19 cellular contexts compared by ENCODE assay signal in genomic region chr10:52650873-52651272, GRCh38.
DNase-seq lines count a peak whose midpoint lies in the region; ATAC-seq and TF ChIP-seq lines count a peak whose summit lies in the region.
"Had no signal": no experiment of that assay in that cellular context is flagged by ENCODE, and none has a peak within 500 bp of the region (broad histone marks: within the 10 kb centered on the region; RNA-seq: fewer than 3 reads in every experiment).

No MANE protein-coding gene starts in this region.

- H3K27me3 ChIP-seq in GM23338 (ENCODE audit: insufficient read depth): no peaks in the 10 kb centered on the region
- H3K27me3 ChIP-seq in Panc1 (ENCODE audit: control insufficient read depth, insufficient read depth, low read length): no peaks in the 10 kb centered on the region
- H3K27me3 ChIP-seq in mesendoderm (ENCODE audit: insufficient read depth, low read length, poor library complexity): no peaks in the 10 kb centered on the region
- H3K27me3 ChIP-seq in A673 (replicated peaks; ENCODE audit: insufficient read depth, low read depth, low read length, poor library complexity): no peaks in the 10 kb centered on the region

- no peak overlapping the region for H3K56ac ChIP-seq in mesendoderm (ENCODE audit: low read length)

- peak overlapping the region; percentile 84 for H2AFZ ChIP-seq in GM23338
- H2AFZ ChIP-seq: GM23248 had no signal

- no peak overlapping the region for H3K4ac ChIP-seq in mesendoderm (ENCODE audit: low read depth, low read length)

- CTCF ChIA-PET in Panc1 (lab: Charles Lee) (no interaction called here), A673 (lab: Charles Lee) (no interaction called here)

- BruUV-seq in Panc1 (replicated peaks; lab: Mats Ljungman, UMichigan) (no TSS peak), A673 (replicated peaks; lab: Mats Ljungman, UMichigan) (no TSS peak)

- H3K4me2 ChIP-seq in GM23338 (no peak overlapping the region), mesendoderm (ENCODE audit: low read length) (no peak overlapping the region)
- H3K4me2 ChIP-seq: KMS-11 had no signal

- WGBS in mesendoderm (ENCODE audit: extremely low coverage, insufficient coverage, low lambda C conversion rate): no CpG with 5 or more reads among the region's 4 CpGs

- no peaks in the 10 kb centered on the region for H4K20me1 ChIP-seq in GM23338 (replicated peaks; ENCODE audit: insufficient read depth)

- POLR2A ChIA-PET in Panc1 (lab: Charles Lee) (no interaction called here), A673 (lab: Charles Lee; ENCODE audit: low non-redundant PET) (no interaction called here)

- TF ChIP-seq CTCF in GM23338 (conservative IDR thresholded peaks at IDR 0.05; ENCODE audit: low read depth in 2 of 2): no peak
- no peak for TF ChIP-seq CTCF in Panc1 (IDR thresholded peaks at IDR 0.05)
- no peak for TF ChIP-seq CTCF in A673 (conservative IDR thresholded peaks at IDR 0.05; ENCODE audit: low read depth, low read length)

- H3K9ac ChIP-seq in mesendoderm (ENCODE audit: low read length): no peak overlapping the region
- H3K9ac ChIP-seq: GM23248, KMS-11 had no signal

- no peaks in the 10 kb centered on the region for H3K27me3 Mint-ChIP-seq in GM23338 (ENCODE audit: insufficient read depth, low read depth, poor library complexity)
- H3K27me3 Mint-ChIP-seq in stimulated activated memory B cell treated with anti-CD40 and anti-IgM and Interleukin-4, amounts not matched to agents 10 μg/mL and 1 μg/mL and 100 μg/mL, for 72 hours: no peaks in the 10 kb centered on the region
- H3K27me3 Mint-ChIP-seq: CD4-positive, alpha-beta memory T cell had no signal

- H3F3A ChIP-seq in GM23338 (replicated peaks; ENCODE audit: low read depth): no peaks in the 10 kb centered on the region

- H3K27ac Mint-ChIP-seq in GM23338: no peak overlapping the region
- no peak overlapping the region for H3K27ac Mint-ChIP-seq in stimulated activated memory B cell treated with anti-CD40 and anti-IgM and Interleukin-4, amounts not matched to agents 10 μg/mL and 1 μg/mL and 100 μg/mL, for 72 hours
- H3K27ac Mint-ChIP-seq: CD14-positive monocyte; CD4-positive, alpha-beta memory T cell; HFFc6 had no signal

- H3K79me2 ChIP-seq in GM23338 (replicated peaks; ENCODE audit: insufficient read depth) (no peaks in the 10 kb centered on the region), mesendoderm (ENCODE audit: control insufficient read depth, insufficient read depth, low read length) (no peaks in the 10 kb centered on the region)

- H2BK120ac ChIP-seq in mesendoderm (ENCODE audit: low read depth, low read length): no peak overlapping the region

- no peak overlapping the region for H3K4me3 Mint-ChIP-seq in GM23338
- no peak overlapping the region for H3K4me3 Mint-ChIP-seq in stimulated activated memory B cell treated with anti-CD40 and anti-IgM and Interleukin-4, amounts not matched to agents 10 μg/mL and 1 μg/mL and 100 μg/mL, for 72 hours
- H3K4me3 Mint-ChIP-seq: CD14-positive monocyte; CD4-positive, alpha-beta memory T cell; HFFc6 had no signal

- H3K9me2 ChIP-seq in GM23338 (ENCODE audit: insufficient read depth): no peaks in the 10 kb centered on the region

- no peaks in the 10 kb centered on the region for H3K4me1 Mint-ChIP-seq in GM23338
- H3K4me1 Mint-ChIP-seq in stimulated activated memory B cell treated with anti-CD40 and anti-IgM and Interleukin-4, amounts not matched to agents 10 μg/mL and 1 μg/mL and 100 μg/mL, for 72 hours: no peaks in the 10 kb centered on the region
- H3K4me1 Mint-ChIP-seq: CD4-positive, alpha-beta memory T cell had no signal

- in situ Hi-C loops in Panc1 (cut with HindIII; ENCODE audit: low pct_unique_long_range_greater_than_20kb, low sequenced_read_pairs): no loop called here

- H2BK15ac ChIP-seq in mesendoderm (replicated peaks; ENCODE audit: low read depth): no peak overlapping the region

- H2BK5ac ChIP-seq in mesendoderm (ENCODE audit: low read length): no peak overlapping the region

- no peak overlapping the region for H4K5ac ChIP-seq in mesendoderm (ENCODE audit: low read length)

- H3K36me3 Mint-ChIP-seq in GM23338 (ENCODE audit: low read depth): no peaks in the 10 kb centered on the region
- no peaks in the 10 kb centered on the region for H3K36me3 Mint-ChIP-seq in stimulated activated memory B cell treated with anti-CD40 and anti-IgM and Interleukin-4, amounts not matched to agents 10 μg/mL and 1 μg/mL and 100 μg/mL, for 72 hours
- H3K36me3 Mint-ChIP-seq: CD14-positive monocyte; CD4-positive, alpha-beta memory T cell had no signal

- no peaks in the 10 kb centered on the region for H3K79me1 ChIP-seq in mesendoderm (ENCODE audit: low read length)

- H3K23ac ChIP-seq in mesendoderm (ENCODE audit: low read length): no peak overlapping the region

- no peak for ATAC-seq in GM23338
- no peak for ATAC-seq in Panc1
- ATAC-seq in stimulated activated memory B cell treated with anti-CD40 and anti-IgM and Interleukin-4, amounts not matched to agents 10 μg/mL and 1 μg/mL and 100 μg/mL, for 72 hours: peak; percentile 21
- ATAC-seq in GM21367 (IDR thresholded peaks at IDR 0.05; ENCODE audit: unreplicated experiment): no peak
- ATAC-seq: HCT116 had no signal

- H4K8ac ChIP-seq in mesendoderm (ENCODE audit: low read depth, low read length): peak overlapping the region; percentile 40

- no peaks in the 10 kb centered on the region for H3K9me3 ChIP-seq in Panc1 (ENCODE audit: control insufficient read depth, insufficient read depth, low read depth, low read length)
- no peaks in the 10 kb centered on the region for H3K9me3 ChIP-seq in A673 (ENCODE audit: low read depth, low read length, poor library complexity, severe bottlenecking)

- H3K9me3 Mint-ChIP-seq in GM23338: no peaks in the 10 kb centered on the region
- no peaks in the 10 kb centered on the region for H3K9me3 Mint-ChIP-seq in stimulated activated memory B cell treated with anti-CD40 and anti-IgM and Interleukin-4, amounts not matched to agents 10 μg/mL and 1 μg/mL and 100 μg/mL, for 72 hours
- H3K9me3 Mint-ChIP-seq: CD14-positive monocyte, HFFc6 had no signal

- H3K4me1 ChIP-seq in GM23338 (ENCODE audit: insufficient read depth): no peaks in the 10 kb centered on the region
- H3K4me1 ChIP-seq in Panc1 (ENCODE audit: control insufficient read depth, insufficient read depth, low read length): peaks cover 21% of the 10 kb centered on the region
- no peaks in the 10 kb centered on the region for H3K4me1 ChIP-seq in mesendoderm (ENCODE audit: control insufficient read depth, low read depth, low read length)
- H3K4me1 ChIP-seq in A673 (ENCODE audit: insufficient read depth, low read length, poor library complexity, severe bottlenecking): no peaks in the 10 kb centered on the region

- H3K27ac ChIP-seq in GM23338 (ENCODE audit: low read depth) (no peak overlapping the region), Panc1 (ENCODE audit: low read length) (peak overlapping the region; percentile 85), mesendoderm (ENCODE audit: low read depth, low read length) (no peak overlapping the region), A673 (ENCODE audit: low read depth, low read length, poor library complexity, severe bottlenecking) (no peak overlapping the region)
- H3K27ac ChIP-seq: GM23248, KMS-11 had no signal

- no peak for DNase-seq in GM23338 (ENCODE audit: low spot score)
- no peak for DNase-seq in Panc1 (ENCODE audit: low read depth, low spot score)
- DNase-seq in mesendoderm: no peak
- no peak for DNase-seq in A673 (ENCODE audit: low spot score)
- DNase-seq in A172 (ENCODE audit: low spot score): no peak
- DNase-seq in HUDEP-2 (lab: John Stamatoyannopoulos, UW; ENCODE audit: unreplicated experiment in 76 of 76): no peak
- DNase-seq: AML-193; CD4-positive, alpha-beta memory T cell; DMS153; DMS79 treated with DMSO at 0.1 percent for 48 hours; GF-D8; GM23248; H7; HFFc6 had no signal

- H2AK5ac ChIP-seq in mesendoderm (ENCODE audit: low read length): no peak overlapping the region

- no peak overlapping the region for H3K4me3 ChIP-seq in GM23338
- H3K4me3 ChIP-seq in Panc1 (ENCODE audit: low read depth in 2 of 2, low read length in 2 of 2): no peak overlapping the region
- no peak overlapping the region for H3K4me3 ChIP-seq in mesendoderm (ENCODE audit: low read length)
- no peak overlapping the region for H3K4me3 ChIP-seq in A673 (ENCODE audit: low read depth, low read length, poor library complexity, severe bottlenecking)
- H3K4me3 ChIP-seq: GM23248 had no signal

- intact Hi-C loops in Panc1 (cut with micrococcal nuclease; ENCODE audit: unreplicated experiment): no loop called here
- intact Hi-C loops in A673 (cut with micrococcal nuclease; ENCODE audit: unreplicated experiment): no loop called here

- H3K18ac ChIP-seq in mesendoderm (ENCODE audit: low read length): no peak overlapping the region

- H3K36me3 ChIP-seq in GM23338 (ENCODE audit: insufficient read depth) (no peaks in the 10 kb centered on the region), Panc1 (ENCODE audit: control insufficient read depth, insufficient read depth, low read length) (no peaks in the 10 kb centered on the region), mesendoderm (ENCODE audit: control insufficient read depth, insufficient read depth, low read length) (no peaks in the 10 kb centered on the region), A673 (ENCODE audit: insufficient read depth, low read length, poor library complexity, severe bottlenecking) (no peaks in the 10 kb centered on the region)
